Comparison of ENCODE assay signal across 14 cellular contexts in genomic region chr1:212147581-212148033, GRCh38.
DNase-seq lines count a peak whose midpoint lies in the region; ATAC-seq and TF ChIP-seq lines count a peak whose summit lies in the region.
"Had no signal": no experiment of that assay in that cellular context is flagged by ENCODE, and none has a peak within 500 bp of the region (broad histone marks: within the 10 kb centered on the region; RNA-seq: fewer than 3 reads in every experiment).

No MANE protein-coding gene starts in this region.

- H3K36me3 ChIP-seq in cardiac muscle cell (no peaks in the 10 kb centered on the region), heart right ventricle (no peaks in the 10 kb centered on the region), lower lobe of right lung (no peaks in the 10 kb centered on the region), aorta (ENCODE audit: control insufficient read depth in 1 of 2, insufficient read depth in 2 of 2, low read length in 1 of 2) (no peaks in the 10 kb centered on the region), H7 (replicated peaks; ENCODE audit: control insufficient read depth, insufficient read depth, low read length) (no peaks in the 10 kb centered on the region)

- WGBS in heart right ventricle, 2 donors = 88 to 91% methylated on average over 7 of the region's 7 CpGs
- 26 to 27% methylated on average over 7 of the region's 7 CpGs for WGBS in aorta, 2 donors

- intact Hi-C loops in heart right ventricle (cut with DNase I) = no loop called here
- intact Hi-C loops in lower lobe of right lung (cut with DNase I) = no loop called here
- intact Hi-C loops in aorta (cut with DNase I) = no loop called here

- H3K4me3 ChIP-seq in cardiac muscle cell (no peak overlapping the region), heart right ventricle (no peak overlapping the region), lower lobe of right lung (no peak overlapping the region), aorta (ENCODE audit: low read length in 2 of 2) (no peak overlapping the region), H7 (ENCODE audit: insufficient read depth, low read depth, low read length) (no peak overlapping the region)
- H3K4me3 ChIP-seq: coronary artery had no signal

- TF ChIP-seq CTCF in cardiac muscle cell (IDR thresholded peaks at IDR 0.05; ENCODE audit: low read depth, low read length) (no peak), heart right ventricle (IDR thresholded peaks at IDR 0.05) (no peak), lower lobe of right lung (IDR thresholded peaks at IDR 0.05) (no peak)

- peak overlapping the region; percentile 18 for H3K27ac ChIP-seq in cardiac muscle cell
- H3K27ac ChIP-seq in heart right ventricle = no peak overlapping the region
- H3K27ac ChIP-seq in lower lobe of right lung = peak overlapping the region; percentile 37
- H3K27ac ChIP-seq in aorta (ENCODE audit: low read depth in 1 of 2, low read length in 2 of 2) = no peak overlapping the region
- H3K27ac ChIP-seq: coronary artery had no signal

- H3K27me3 ChIP-seq in cardiac muscle cell = no peaks in the 10 kb centered on the region
- no peaks in the 10 kb centered on the region for H3K27me3 ChIP-seq in heart right ventricle
- H3K27me3 ChIP-seq in lower lobe of right lung (ENCODE audit: low read depth) = no peaks in the 10 kb centered on the region
- no peaks in the 10 kb centered on the region for H3K27me3 ChIP-seq in aorta (ENCODE audit: control insufficient read depth in 1 of 2, insufficient read depth in 2 of 2, low read length in 1 of 2)
- H3K27me3 ChIP-seq in H7 (ENCODE audit: control insufficient read depth, insufficient read depth, low read length) = no peaks in the 10 kb centered on the region

- ATAC-seq in heart right ventricle = no peak
- ATAC-seq in lower lobe of right lung = peak; percentile 94 to 97
- peak; percentile 26 for ATAC-seq in aorta (ENCODE audit: low FRiP score)
- ATAC-seq: activated CD4-positive, alpha-beta T cell treated with anti-CD3 and anti-CD28 coated beads for 36 hours; T-cell had no signal

- H3K4me1 ChIP-seq in cardiac muscle cell (ENCODE audit: low read depth) (peaks cover 8% of the 10 kb centered on the region), heart right ventricle (peaks cover 0 to 11% (median 10%) of the 10 kb centered on the region in 9 donors), lower lobe of right lung (peaks cover 9% of the 10 kb centered on the region), aorta (ENCODE audit: control insufficient read depth in 1 of 2, insufficient read depth in 2 of 2, low read length in 2 of 2) (peaks cover 0 to 3% of the 10 kb centered on the region in 2 donors)

- DNase-seq in cardiac muscle cell (ENCODE audit: low read depth in 1 of 2, low spot score in 1 of 2) (peak in 1 of 2 donors; percentile 12), heart right ventricle (no peak), UCSD-AML1 (lab: John Stamatoyannopoulos, UW; ENCODE audit: unreplicated experiment) (peak; percentile 23), lower lobe of right lung (peak; percentile 86), aorta (no peak), NOMO-1 treated with DMSO at 0.1 percent for 48 hours (lab: John Stamatoyannopoulos, UW; ENCODE audit: unreplicated experiment) (no peak), H7 (no peak)
- no peak for DNase-seq in activated naive CD4-positive, alpha-beta T cell (lab: John Stamatoyannopoulos, UW)
- DNase-seq: activated CD4-positive, alpha-beta T cell treated with anti-CD3 and anti-CD28 coated beads for 36 hours; activated T-cell treated with anti-CD3 and anti-CD28 coated beads for 4 hours; KG1; NCI-H226; T-cell had no signal

- H3K9me3 ChIP-seq in cardiac muscle cell (ENCODE audit: low read depth) = no peaks in the 10 kb centered on the region
- H3K9me3 ChIP-seq in heart right ventricle = no peaks in the 10 kb centered on the region
- H3K9me3 ChIP-seq in lower lobe of right lung = no peaks in the 10 kb centered on the region
- H3K9me3 ChIP-seq in aorta (ENCODE audit: control insufficient read depth, low read length) = no peaks in the 10 kb centered on the region

Comparison
In these comparisons a context has a peak if more than half of its experiments do, and no peak if none do; other contexts are left out.
1. H3K27ac ChIP-seq: peak in cardiac muscle cell (single experiment) and lower lobe of right lung (single experiment); none in heart right ventricle (0 of 10) and aorta (0 of 2).
2. DNase-seq: peak in UCSD-AML1 (single experiment) and lower lobe of right lung (single experiment); none in heart right ventricle (0 of 2), aorta (0 of 2), NOMO-1 treated with DMSO at 0.1 percent for 48 hours (single experiment), H7 (single experiment) and activated naive CD4-positive, alpha-beta T cell (0 of 4).
3. ATAC-seq: peak in lower lobe of right lung (2 of 2) and aorta (single experiment); none in heart right ventricle (0 of 8).